In the genomic region with DNA sequence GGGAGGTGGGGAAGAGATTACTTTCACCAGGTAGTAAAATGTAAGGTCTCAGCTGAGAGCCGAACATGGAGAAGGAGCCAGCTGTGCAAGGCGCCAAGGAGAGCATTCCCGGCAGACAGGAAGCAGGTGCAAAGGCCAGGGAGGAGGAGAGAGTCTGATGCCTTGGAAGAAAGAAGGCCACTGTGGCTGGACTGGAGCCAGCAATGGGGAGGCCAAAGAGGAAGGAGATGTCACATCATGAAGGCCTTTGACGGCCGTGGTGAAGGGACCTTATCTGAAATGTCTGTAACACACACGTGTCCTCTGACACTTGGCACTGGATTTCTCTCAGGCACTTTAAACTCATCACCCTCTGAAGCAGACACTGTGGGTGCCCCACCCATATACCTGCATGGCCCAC, we compare ENCODE assay signal across 23 cellular contexts. TPM values are rescaled to one million over a fixed set of nuclear protein-coding genes. Genes with fewer than 3 reads are reported as not detected.
DNase-seq lines count a peak whose midpoint lies in the region; TF ChIP-seq lines count a peak whose summit lies in the region.
"Had no signal": no experiment of that assay in that cellular context is flagged by ENCODE, and none has a peak within 500 bp of the region (broad histone marks: within the 10 kb centered on the region; RNA-seq: fewer than 3 reads in every experiment).

No MANE protein-coding gene starts in this region.

- no peaks in the 10 kb centered on the region for H3K36me3 Mint-ChIP-seq in nephron (ENCODE audit: low read depth)
- H3K36me3 Mint-ChIP-seq: CD14-positive monocyte; memory B cell; stimulated activated memory B cell treated with anti-CD40 and anti-IgM and Interleukin-4, amounts not matched to agents 10 μg/mL and 1 μg/mL and 100 μg/mL, for 72 hours had no signal

- H2AFZ ChIP-seq in smooth muscle cell (ENCODE audit: low read depth) = no peak overlapping the region

- H3K9me3 Mint-ChIP-seq in nephron = no peaks in the 10 kb centered on the region
- H3K9me3 Mint-ChIP-seq: memory B cell; stimulated activated memory B cell treated with anti-CD40 and anti-IgM and Interleukin-4, amounts not matched to agents 10 μg/mL and 1 μg/mL and 100 μg/mL, for 72 hours; T-helper 2 cell treated with Interferon-gamma antibody and Interleukin-4, amounts not matched to agents 5 μg/mL and 100 μg/mL, for 36 hours had no signal

- H3K9ac ChIP-seq in smooth muscle cell (ENCODE audit: low read depth) = no peak overlapping the region

- DNase-seq in NCI-H2196 (lab: John Stamatoyannopoulos, UW; ENCODE audit: unreplicated experiment) (peak; percentile 20), NCI-H2196 treated with DMSO at 0.1 percent for 48 hours (lab: John Stamatoyannopoulos, UW; ENCODE audit: unreplicated experiment) (no peak), OCI-M1 (lab: John Stamatoyannopoulos, UW) (peak; percentile 79), cardiac fibroblast (ENCODE audit: low read depth in 2 of 2) (peak; percentile 27 to 51), RWPE1 (ENCODE audit: low spot score) (no peak), smooth muscle cell (lab: John Stamatoyannopoulos, UW; ENCODE audit: unreplicated experiment) (no peak), pons (ENCODE audit: low spot score) (no peak)
- DNase-seq: activated CD4-positive, alpha-beta T cell treated with anti-CD3 and anti-CD28 coated beads for 4 hours; activated gamma-delta T cell; amygdala; cerebellar nuclear complex; Kasumi-1; NCI-H1436; NCI-H446 had no signal

- no peaks in the 10 kb centered on the region for H3K36me3 ChIP-seq in smooth muscle cell (ENCODE audit: low read depth)

- H3K27ac Mint-ChIP-seq in nephron = peak overlapping the region in 2 of 3 experiments; percentile 0 to 5
- H3K27ac Mint-ChIP-seq: CD14-positive monocyte; memory B cell; stimulated activated memory B cell treated with anti-CD40 and anti-IgM and Interleukin-4, amounts not matched to agents 10 μg/mL and 1 μg/mL and 100 μg/mL, for 72 hours; T-helper 2 cell treated with Interferon-gamma antibody and Interleukin-4, amounts not matched to agents 5 μg/mL and 100 μg/mL, for 36 hours had no signal

- H3K27ac ChIP-seq in RWPE1 (no peak overlapping the region), smooth muscle cell (ENCODE audit: low read depth) (no peak overlapping the region)
- H3K27ac ChIP-seq: A549, SJCRH30, tibial artery had no signal

- peaks cover 8% of the 10 kb centered on the region for H3K27me3 ChIP-seq in smooth muscle cell (ENCODE audit: low read depth)
- H3K27me3 ChIP-seq: SJCRH30 had no signal

- H3K4me2 ChIP-seq in smooth muscle cell = no peak overlapping the region
- H3K4me2 ChIP-seq: A549 had no signal

- 77% methylated on average over 6 of the region's 6 CpGs for WGBS in smooth muscle cell (ENCODE audit: low lambda C conversion rate)

- H3K9me3 ChIP-seq in smooth muscle cell (replicated peaks; ENCODE audit: low read depth) = no peaks in the 10 kb centered on the region
- H3K9me3 ChIP-seq: A549, SJCRH30, tibial artery had no signal

- H3K4me3 Mint-ChIP-seq in nephron = no peak overlapping the region
- H3K4me3 Mint-ChIP-seq: CD14-positive monocyte; memory B cell; stimulated activated memory B cell treated with anti-CD40 and anti-IgM and Interleukin-4, amounts not matched to agents 10 μg/mL and 1 μg/mL and 100 μg/mL, for 72 hours; T-helper 2 cell treated with Interferon-gamma antibody and Interleukin-4, amounts not matched to agents 5 μg/mL and 100 μg/mL, for 36 hours had no signal

- POLR2A ChIA-PET in RWPE1 (lab: Yijun Ruan, JAX; ENCODE audit: low non-redundant PET) = no interaction called here

- peaks cover 32% of the 10 kb centered on the region for H4K20me1 ChIP-seq in smooth muscle cell (ENCODE audit: low read depth)

- no peaks in the 10 kb centered on the region for H3K4me1 ChIP-seq in smooth muscle cell (ENCODE audit: low read depth)

- H3K4me1 Mint-ChIP-seq in nephron = peaks cover 15% of the 10 kb centered on the region

- no peak overlapping the region for H3K4me3 ChIP-seq in cardiac fibroblast (replicated peaks in 1 of 2; ENCODE audit: low read depth in 2 of 2, low read length in 2 of 2)
- H3K4me3 ChIP-seq in smooth muscle cell = no peak overlapping the region
- H3K4me3 ChIP-seq: A549, SJCRH30, tibial artery had no signal

- no peak for TF ChIP-seq CTCF in cardiac fibroblast (IDR thresholded peaks at IDR 0.05; ENCODE audit: low read depth, low read length)
- no peak for TF ChIP-seq CTCF in nephron (IDR thresholded peaks at IDR 0.05; ENCODE audit: unreplicated experiment in 3 of 3)
- TF ChIP-seq CTCF in RWPE1 (conservative IDR thresholded peaks at IDR 0.05; ENCODE audit: low read depth) = no peak
- TF ChIP-seq CTCF in smooth muscle cell (IDR thresholded peaks at IDR 0.05; ENCODE audit: borderline replicate concordance, insufficient read depth, poor library complexity, severe bottlenecking) = no peak

- CTCF ChIA-PET in RWPE1 (lab: Yijun Ruan, JAX) = interaction anchor here (0.6 kb wide), 1 partner anchor 273 kb away, joined by 5 read pairs; no protein-coding TSS in a partner anchor

- H3F3A ChIP-seq in smooth muscle cell (ENCODE audit: low read depth) = peaks cover 26% of the 10 kb centered on the region

- H3K27me3 Mint-ChIP-seq in nephron (ENCODE audit: low read depth) = peaks cover 40% of the 10 kb centered on the region

- H3K79me2 ChIP-seq in smooth muscle cell (ENCODE audit: low read depth) = no peaks in the 10 kb centered on the region

RNA-seq across cellular contexts. Expression of gene SLC5A2, which starts 2.1 kb away (rescaled TPM):
- 0.40 TPM in 1 of 2 replicates, not detected in the other for total RNA-seq in smooth muscle cell
- 5.1 and 10.6 TPM in 2 replicates for polyA plus RNA-seq in smooth muscle cell
- polyA plus RNA-seq: CD14-positive monocyte, neural cell had no signal

RNA-seq across cellular contexts. Expression of gene TGFB1I1, which starts 8.9 kb away (rescaled TPM):
- total RNA-seq in smooth muscle cell = 67.2 and 73.0 TPM in 2 replicates
- 203 and 213 TPM in 2 replicates for polyA plus RNA-seq in smooth muscle cell

RNA-seq across cellular contexts. Expression of gene ARMC5, which starts 21.6 kb away (rescaled TPM):
- 5.8 and 7.0 TPM in 2 replicates for total RNA-seq in smooth muscle cell
- 19.6 and 24.6 TPM in 2 replicates for polyA plus RNA-seq in smooth muscle cell

RNA-seq across cellular contexts. Expression of gene RUSF1, which starts 27.3 kb away (rescaled TPM):
- 55.9 and 68.7 TPM in 2 replicates for total RNA-seq in smooth muscle cell
- 72.1 and 73.7 TPM in 2 replicates for polyA plus RNA-seq in smooth muscle cell

RNA-seq across cellular contexts. Expression of gene ZNF843, which starts 38.3 kb away (rescaled TPM):
- 1.6 and 2.2 TPM in 2 replicates for total RNA-seq in smooth muscle cell
- 1.7 and 2.3 TPM in 2 replicates for polyA plus RNA-seq in smooth muscle cell
- polyA plus RNA-seq: CD14-positive monocyte had no signal

Comparison
In these comparisons a context has a peak if more than half of its experiments do, and no peak if none do; other contexts are left out.
1. DNase-seq: peak in NCI-H2196 (single experiment), OCI-M1 (single experiment) and cardiac fibroblast (2 of 2); none in NCI-H2196 treated with DMSO at 0.1 percent for 48 hours (single experiment), RWPE1 (single experiment), smooth muscle cell (single experiment) and pons (single experiment).